In genomic region chr2:53170463-53170862, GRCh38 we compare ENCODE assay signal across 32 cellular contexts.
A peak's percentile ranks its signal among the peaks of the same experiment; 100 is the strongest.
DNase-seq lines count a peak whose midpoint lies in the region; ATAC-seq and TF ChIP-seq lines count a peak whose summit lies in the region.
"Had no signal": no experiment of that assay in that cellular context is flagged by ENCODE, and none has a peak within 500 bp of the region (broad histone marks: within the 10 kb centered on the region; RNA-seq: fewer than 3 reads in every experiment).

No MANE protein-coding gene starts in this region.

- DNase-seq in GM03348 (ENCODE audit: low spot score) (peak; percentile 9), RPMI7951 (ENCODE audit: low read depth) (peak; percentile 9), fibroblast of gingiva (ENCODE audit: low read depth) (peak; percentile 91), left kidney (ENCODE audit: low read depth, low spot score) (peak; percentile 37), NCI-H128 (lab: John Stamatoyannopoulos, UW; ENCODE audit: unreplicated experiment) (no peak), osteoblast (ENCODE audit: insufficient read length, low spot score, missing footprints) (no peak)
- no peak for DNase-seq in activated CD8-positive, alpha-beta memory T cell treated with anti-CD3 and anti-CD28 coated beads, Interleukin-2, amount 10 ng/mL, durations not matched to agents 7 days and 5 days
- DNase-seq in naive thymus-derived CD4-positive, alpha-beta T cell = no peak
- DNase-seq: activated CD4-positive, alpha-beta T cell treated with anti-CD3 and anti-CD28 coated beads for 48 hours; activated T-cell treated with anti-CD3 and anti-CD28 coated beads for 4 hours; anterior cingulate cortex; CD4-positive, CD25-positive, alpha-beta regulatory T cell; colonic mucosa; effector CD8-positive, alpha-beta T cell; H9; NCI-H146; NCI-H510A; right lobe of liver; RPMI8226; spleen; stimulated activated CD4-positive, alpha-beta T cell treated with anti-CD3 and anti-CD28 coated beads, Interleukin-2, amount 100 ng/mL, for 24 hours; stimulated activated CD8-positive, alpha-beta memory T cell treated with anti-CD3 and anti-CD28 coated beads, Interleukin-4, amount 100 ng/mL, for 48 hours; testis had no signal

- TF ChIP-seq CTCF in osteoblast (IDR thresholded peaks at IDR 0.05; ENCODE audit: extremely low read depth, low read depth, low read length) = no peak

- H3K9me3 ChIP-seq in osteoblast (ENCODE audit: low read depth, low read length) = no peaks in the 10 kb centered on the region
- H3K9me3 ChIP-seq in naive thymus-derived CD4-positive, alpha-beta T cell (ENCODE audit: control insufficient read depth in 2 of 3, low read length in 3 of 3) = no peaks in the 10 kb centered on the region
- H3K9me3 ChIP-seq: colonic mucosa, gastroesophageal sphincter, right lobe of liver, spleen, testis had no signal

- no peaks in the 10 kb centered on the region for H3K4me1 Mint-ChIP-seq in activated CD8-positive, alpha-beta memory T cell treated with anti-CD3 and anti-CD28 coated beads, Interleukin-2, amount 10 ng/mL, durations not matched to agents 7 days and 5 days
- H3K4me1 Mint-ChIP-seq in naive thymus-derived CD4-positive, alpha-beta T cell = no peaks in the 10 kb centered on the region
- H3K4me1 Mint-ChIP-seq: activated naive CD4-positive, alpha-beta T cell treated with anti-CD3 and anti-CD28 coated beads, Interleukin-2, amount 50 U/mL, for 24 hours; CD4-positive, CD25-positive, alpha-beta regulatory T cell; H9; memory B cell; neural progenitor cell had no signal

- POLR2A ChIA-PET in naive thymus-derived CD4-positive, alpha-beta T cell (lab: Charles Lee) = no interaction called here

- no peak overlapping the region for H3K27ac Mint-ChIP-seq in activated CD8-positive, alpha-beta memory T cell treated with anti-CD3 and anti-CD28 coated beads, Interleukin-2, amount 10 ng/mL, durations not matched to agents 7 days and 5 days
- H3K27ac Mint-ChIP-seq in naive thymus-derived CD4-positive, alpha-beta T cell = no peak overlapping the region
- H3K27ac Mint-ChIP-seq: activated naive CD4-positive, alpha-beta T cell treated with anti-CD3 and anti-CD28 coated beads, Interleukin-2, amount 50 U/mL, for 24 hours; activated T-helper 2 cell treated with anti-CD3 and anti-CD28 coated beads, Interferon-gamma antibody, Interleukin-2, Interleukin-4, amounts not matched to agents 10 μg/mL and 5 μg/mL and 100 μg/mL, durations not matched to agents 14 hours and 24 hours and 36 hours; CD4-positive, CD25-positive, alpha-beta regulatory T cell; H9; memory B cell; neural progenitor cell; stimulated activated naive CD8-positive, alpha-beta T cell treated with anti-CD3 and anti-CD28 coated beads, Interleukin-15, Interleukin-2, amounts not matched to agents 100 ng/mL and 50 ng/mL, for 24 hours had no signal

- no peaks in the 10 kb centered on the region for H3K4me1 ChIP-seq in osteoblast (ENCODE audit: insufficient read depth, low read length)
- H3K4me1 ChIP-seq in naive thymus-derived CD4-positive, alpha-beta T cell (ENCODE audit: control insufficient read depth in 2 of 2, insufficient read depth in 2 of 2, low read length in 2 of 2) = no peaks in the 10 kb centered on the region
- H3K4me1 ChIP-seq: colonic mucosa, gastroesophageal sphincter, neural progenitor cell, right lobe of liver, spleen, testis had no signal

- no peak overlapping the region for H2AFZ ChIP-seq in osteoblast (ENCODE audit: low read length)
- H2AFZ ChIP-seq: hepatocyte, neural progenitor cell had no signal

- no peaks in the 10 kb centered on the region for H3K79me2 ChIP-seq in osteoblast (ENCODE audit: insufficient read depth, low read length)
- H3K79me2 ChIP-seq: hepatocyte had no signal

- H3K27me3 ChIP-seq in osteoblast (ENCODE audit: insufficient read depth, low read length) = no peaks in the 10 kb centered on the region
- H3K27me3 ChIP-seq in naive thymus-derived CD4-positive, alpha-beta T cell (ENCODE audit: control insufficient read depth in 2 of 2, insufficient read depth in 2 of 2, low read length in 2 of 2) = no peaks in the 10 kb centered on the region
- H3K27me3 ChIP-seq: cardiac muscle cell, colonic mucosa, gastroesophageal sphincter, hepatocyte, neural progenitor cell, right lobe of liver, spleen, testis had no signal

- no peaks in the 10 kb centered on the region for H4K20me1 ChIP-seq in osteoblast (ENCODE audit: insufficient read depth, low read length)

- H3K4me2 ChIP-seq in osteoblast (ENCODE audit: insufficient read depth, low read length) = no peak overlapping the region
- H3K4me2 ChIP-seq: hepatocyte, neural progenitor cell had no signal

- H3K4me3 Mint-ChIP-seq in activated CD8-positive, alpha-beta memory T cell treated with anti-CD3 and anti-CD28 coated beads, Interleukin-2, amount 10 ng/mL, durations not matched to agents 7 days and 5 days = no peak overlapping the region
- H3K4me3 Mint-ChIP-seq in naive thymus-derived CD4-positive, alpha-beta T cell = no peak overlapping the region
- H3K4me3 Mint-ChIP-seq: activated naive CD4-positive, alpha-beta T cell treated with anti-CD3 and anti-CD28 coated beads, Interleukin-2, amount 50 U/mL, for 24 hours; CD4-positive, CD25-positive, alpha-beta regulatory T cell; H9; memory B cell; neural progenitor cell; stimulated activated naive CD8-positive, alpha-beta T cell treated with anti-CD3 and anti-CD28 coated beads, Interleukin-15, Interleukin-2, amounts not matched to agents 100 ng/mL and 50 ng/mL, for 24 hours had no signal

- H3K36me3 ChIP-seq in osteoblast (ENCODE audit: insufficient read depth, low read length) = no peaks in the 10 kb centered on the region
- H3K36me3 ChIP-seq in naive thymus-derived CD4-positive, alpha-beta T cell (ENCODE audit: control insufficient read depth in 2 of 3, insufficient read depth in 3 of 3, low read length in 3 of 3) = no peaks in the 10 kb centered on the region
- H3K36me3 ChIP-seq: cardiac muscle cell, colonic mucosa, gastroesophageal sphincter, neural progenitor cell, right lobe of liver, spleen had no signal

- no peaks in the 10 kb centered on the region for H3K27me3 Mint-ChIP-seq in activated CD8-positive, alpha-beta memory T cell treated with anti-CD3 and anti-CD28 coated beads, Interleukin-2, amount 10 ng/mL, durations not matched to agents 7 days and 5 days
- no peaks in the 10 kb centered on the region for H3K27me3 Mint-ChIP-seq in naive thymus-derived CD4-positive, alpha-beta T cell
- H3K27me3 Mint-ChIP-seq: activated naive CD4-positive, alpha-beta T cell treated with anti-CD3 and anti-CD28 coated beads, Interleukin-2, amount 50 U/mL, for 24 hours; CD4-positive, CD25-positive, alpha-beta regulatory T cell; memory B cell; stimulated activated naive CD8-positive, alpha-beta T cell treated with anti-CD3 and anti-CD28 coated beads, Interleukin-15, Interleukin-2, amounts not matched to agents 100 ng/mL and 50 ng/mL, for 24 hours had no signal

- no peak for ATAC-seq in activated CD8-positive, alpha-beta memory T cell treated with anti-CD3 and anti-CD28 coated beads, Interleukin-2, amount 10 ng/mL, durations not matched to agents 7 days and 5 days
- no peak for ATAC-seq in naive thymus-derived CD4-positive, alpha-beta T cell
- ATAC-seq: gastroesophageal sphincter, GM12878, right lobe of liver had no signal

- no peak overlapping the region for H3K4me3 ChIP-seq in osteoblast (ENCODE audit: insufficient read depth, low read length)
- H3K4me3 ChIP-seq in naive thymus-derived CD4-positive, alpha-beta T cell (ENCODE audit: low read length) = no peak overlapping the region
- H3K4me3 ChIP-seq: cardiac muscle cell, colonic mucosa, gastroesophageal sphincter, GM12878, hepatocyte, neural progenitor cell, right lobe of liver, spleen, testis had no signal

- no peaks in the 10 kb centered on the region for H3K9me3 Mint-ChIP-seq in activated CD8-positive, alpha-beta memory T cell treated with anti-CD3 and anti-CD28 coated beads, Interleukin-2, amount 10 ng/mL, durations not matched to agents 7 days and 5 days (ENCODE audit: low read depth)
- H3K9me3 Mint-ChIP-seq in naive thymus-derived CD4-positive, alpha-beta T cell = peaks cover 0 to 4% (median 0%) of the 10 kb centered on the region in 11 donors
- H3K9me3 Mint-ChIP-seq: activated T-helper 2 cell treated with anti-CD3 and anti-CD28 coated beads, Interferon-gamma antibody, Interleukin-2, Interleukin-4, amounts not matched to agents 10 μg/mL and 5 μg/mL and 100 μg/mL, durations not matched to agents 14 hours and 24 hours and 36 hours; memory B cell; neural progenitor cell; stimulated activated naive CD8-positive, alpha-beta T cell treated with anti-CD3 and anti-CD28 coated beads, Interleukin-15, Interleukin-2, amounts not matched to agents 100 ng/mL and 50 ng/mL, for 24 hours had no signal

- CTCF ChIA-PET in activated CD8-positive, alpha-beta memory T cell treated with anti-CD3 and anti-CD28 coated beads, Interleukin-2, amount 10 ng/mL, durations not matched to agents 7 days and 5 days (lab: Charles Lee) = no interaction called here
- CTCF ChIA-PET in naive thymus-derived CD4-positive, alpha-beta T cell (lab: Charles Lee) = no interaction called here

- H3K27ac ChIP-seq in osteoblast (ENCODE audit: low read depth, low read length) = no peak overlapping the region
- no peak overlapping the region for H3K27ac ChIP-seq in naive thymus-derived CD4-positive, alpha-beta T cell (ENCODE audit: low read depth, low read length)
- H3K27ac ChIP-seq: cardiac muscle cell, colonic mucosa, gastroesophageal sphincter, hepatocyte, neural progenitor cell, right lobe of liver, spleen, testis had no signal

- H3K36me3 Mint-ChIP-seq in activated CD8-positive, alpha-beta memory T cell treated with anti-CD3 and anti-CD28 coated beads, Interleukin-2, amount 10 ng/mL, durations not matched to agents 7 days and 5 days = no peaks in the 10 kb centered on the region
- H3K36me3 Mint-ChIP-seq in naive thymus-derived CD4-positive, alpha-beta T cell = no peaks in the 10 kb centered on the region
- H3K36me3 Mint-ChIP-seq: activated naive CD4-positive, alpha-beta T cell treated with anti-CD3 and anti-CD28 coated beads, Interleukin-2, amount 50 U/mL, for 24 hours; CD4-positive, CD25-positive, alpha-beta regulatory T cell; memory B cell; neural progenitor cell had no signal

- intact Hi-C loops in naive thymus-derived CD4-positive, alpha-beta T cell (cut with micrococcal nuclease) = no loop called here

Comparison
In these comparisons a context has a peak if more than half of its experiments do, and no peak if none do; other contexts are left out.
1. DNase-seq: peak in GM03348 (single experiment), RPMI7951 (single experiment), fibroblast of gingiva (single experiment) and left kidney (single experiment); none in activated CD8-positive, alpha-beta memory T cell treated with anti-CD3 and anti-CD28 coated beads, Interleukin-2, amount 10 ng/mL, durations not matched to agents 7 days and 5 days (single experiment), NCI-H128 (single experiment), osteoblast (single experiment) and naive thymus-derived CD4-positive, alpha-beta T cell (0 of 9).